ENCODE assay signal across 17 cellular contexts in the genomic region with DNA sequence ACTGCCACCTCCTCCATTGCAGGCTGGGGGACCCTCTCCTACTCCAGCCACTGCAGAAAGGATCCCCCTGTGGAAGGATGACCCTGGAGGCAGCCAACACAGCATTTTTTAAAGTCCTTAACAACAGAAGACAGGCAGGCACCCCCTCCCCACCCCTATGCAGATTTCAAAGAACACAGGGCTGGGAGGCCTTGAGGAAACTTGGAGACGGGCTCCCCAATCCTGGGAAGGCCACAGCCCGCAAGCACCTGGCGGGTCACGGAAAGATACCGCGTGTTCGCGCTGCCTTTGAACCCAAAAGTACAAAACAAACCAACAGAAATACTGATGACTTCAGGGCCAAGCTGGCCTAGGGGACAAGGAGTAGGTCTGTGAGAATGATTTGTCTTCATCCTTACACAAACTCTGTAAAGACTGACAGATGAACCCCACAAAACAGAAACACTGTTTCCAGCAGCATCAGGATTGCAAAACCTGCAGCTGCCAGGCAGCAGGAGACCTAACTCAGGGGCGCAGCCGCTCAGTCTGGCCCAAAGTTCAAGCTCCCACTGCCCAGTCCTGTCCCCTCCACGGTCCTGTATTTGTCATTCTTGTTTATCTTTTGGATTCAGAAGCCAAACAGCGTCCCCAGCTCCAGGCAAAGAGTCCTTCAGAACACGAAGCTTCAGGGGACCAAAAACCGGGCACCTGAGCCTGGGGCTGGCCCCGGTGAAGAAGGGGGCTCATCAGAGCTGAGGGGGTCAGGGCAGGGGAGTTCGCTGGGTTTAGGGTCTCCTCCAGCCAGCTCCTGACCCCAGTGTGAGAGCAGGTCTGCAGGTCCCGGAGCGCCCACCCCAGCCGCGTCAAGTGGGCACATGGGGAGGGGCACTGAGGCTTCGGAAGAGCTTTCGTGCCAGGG. TPM values are rescaled to one million over a fixed set of nuclear protein-coding genes. Genes with fewer than 3 reads are reported as not detected.
A peak's percentile ranks its signal among the peaks of the same experiment; 100 is the strongest.
DNase-seq lines count a peak whose midpoint lies in the region; ATAC-seq and TF ChIP-seq lines count a peak whose summit lies in the region.
"Had no signal": no experiment of that assay in that cellular context is flagged by ENCODE, and none has a peak within 500 bp of the region (broad histone marks: within the 10 kb centered on the region; RNA-seq: fewer than 3 reads in every experiment).

No MANE protein-coding gene starts in this region.

- peak; percentile 44 to 63 for TF ChIP-seq RAD21 in liver (IDR thresholded peaks at IDR 0.05)

- 40 to 58% methylated on average over 12 to 22 of the region's 22 CpGs for WGBS in body of pancreas, 2 donors
- 36% methylated on average over 22 of the region's 22 CpGs for WGBS in liver
- 86 to 95% (median 88%) methylated on average over 18 to 22 of the region's 22 CpGs for WGBS in spleen, 5 donors

- H3K27ac Mint-ChIP-seq in IgD-negative memory B cell: peak overlapping the region in 2 of 3 donors; percentile 28 to 31
- H3K27ac Mint-ChIP-seq: activated CD4-positive, alpha-beta T cell treated with anti-CD3 and anti-CD28 coated beads for 36 hours had no signal

- ATAC-seq in body of pancreas: peak; percentile 49
- ATAC-seq: activated CD4-positive, alpha-beta T cell treated with anti-CD3 and anti-CD28 coated beads for 36 hours had no signal

- DNase-seq in body of pancreas: peak; percentile 80 to 89 (median 88)
- peak; percentile 69 for DNase-seq in spleen
- no peak for DNase-seq in stimulated activated CD4-positive, alpha-beta T cell treated with anti-CD3 and anti-CD28 coated beads, Interleukin-2, amount 100 ng/mL, for 24 hours
- no peak for DNase-seq in DMS114 treated with DMSO at 0.1 percent for 48 hours (lab: John Stamatoyannopoulos, UW; ENCODE audit: unreplicated experiment)
- no peak for DNase-seq in midbrain (lab: John Stamatoyannopoulos, UW)
- no peak for DNase-seq in SKM-1 treated with dmso at 0.1 percent for 144 hours (lab: John Stamatoyannopoulos, UW; ENCODE audit: unreplicated experiment)
- DNase-seq: activated CD4-positive, alpha-beta T cell treated with anti-CD3 and anti-CD28 coated beads for 36 hours; activated T-cell treated with anti-CD3 and anti-CD28 coated beads, Interleukin-2, amount 50 U/mL, for 1 hour; AML-193; colonic mucosa; erythroblast; kidney glomerular epithelial cell; NCI-H2107; RPMI8226 had no signal

- no peaks in the 10 kb centered on the region for H3K36me3 ChIP-seq in body of pancreas (replicated peaks in 1 of 2; ENCODE audit: insufficient read depth in 1 of 2, low read depth in 2 of 2)
- H3K36me3 ChIP-seq in liver (ENCODE audit: control insufficient read depth in 4 of 4, insufficient read depth in 3 of 4, low read depth in 1 of 4, low read length in 3 of 4): no peaks in the 10 kb centered on the region
- no peaks in the 10 kb centered on the region for H3K36me3 ChIP-seq in spleen
- H3K36me3 ChIP-seq: colonic mucosa had no signal

- peak in 2 of 3 donors; percentile 35 to 67 for TF ChIP-seq POLR2A in body of pancreas (IDR thresholded peaks at IDR 0.05)
- no peak for TF ChIP-seq POLR2A in spleen (IDR thresholded peaks at IDR 0.05)

- intact Hi-C loops in body of pancreas (cut with DNase I): no loop called here
- intact Hi-C loops in spleen (cut with DNase I; ENCODE audit: low total_unique reads): no loop called here

- peak overlapping the region; percentile 84 to 93 (median 86) for H3K27ac ChIP-seq in body of pancreas
- peak overlapping the region; percentile 79 to 83 for H3K27ac ChIP-seq in liver (ENCODE audit: low read depth in 1 of 2, low read length in 2 of 2)
- H3K27ac ChIP-seq in spleen: peak overlapping the region in 6 of 8 donors; percentile 17 to 76 (median 62)
- H3K27ac ChIP-seq: colonic mucosa had no signal

- H3K9me3 ChIP-seq in body of pancreas (no peaks in the 10 kb centered on the region), liver (ENCODE audit: control insufficient read depth in 4 of 4, low read length in 3 of 4) (no peaks in the 10 kb centered on the region), spleen (no peaks in the 10 kb centered on the region)
- H3K9me3 ChIP-seq: colonic mucosa had no signal

- no peaks in the 10 kb centered on the region for H3K36me3 Mint-ChIP-seq in IgD-negative memory B cell

- H3K4me3 ChIP-seq in body of pancreas: no peak overlapping the region
- peak overlapping the region in 1 of 3 donors; percentile 21 for H3K4me3 ChIP-seq in liver (ENCODE audit: low read depth in 1 of 3, low read length in 3 of 3)
- H3K4me3 ChIP-seq in spleen: peak overlapping the region in 1 of 8 donors; percentile 18
- H3K4me3 ChIP-seq: colonic mucosa had no signal

- H3K4me1 Mint-ChIP-seq in IgD-negative memory B cell: peaks cover 30 to 52% (median 35%) of the 10 kb centered on the region in 3 donors
- H3K4me1 Mint-ChIP-seq: activated CD4-positive, alpha-beta T cell treated with anti-CD3 and anti-CD28 coated beads for 36 hours had no signal

- no peaks in the 10 kb centered on the region for H3K9me3 Mint-ChIP-seq in IgD-negative memory B cell
- H3K9me3 Mint-ChIP-seq: nephron had no signal

- H3K4me3 Mint-ChIP-seq in IgD-negative memory B cell: peak overlapping the region in 3 of 4 donors; percentile 23 to 88 (median 71)
- H3K4me3 Mint-ChIP-seq: activated CD4-positive, alpha-beta T cell treated with anti-CD3 and anti-CD28 coated beads for 36 hours had no signal

- H3K27me3 Mint-ChIP-seq in IgD-negative memory B cell: no peaks in the 10 kb centered on the region
- H3K27me3 Mint-ChIP-seq: activated CD4-positive, alpha-beta T cell treated with anti-CD3 and anti-CD28 coated beads for 36 hours had no signal

- peaks cover 91% of the 10 kb centered on the region for H3K4me1 ChIP-seq in body of pancreas
- H3K4me1 ChIP-seq in liver (ENCODE audit: control insufficient read depth in 4 of 4, insufficient read depth in 4 of 4, low read length in 3 of 4): peaks cover 38 to 74% (median 62%) of the 10 kb centered on the region in 4 donors
- H3K4me1 ChIP-seq in spleen: peaks cover 23 to 97% (median 47%) of the 10 kb centered on the region in 6 donors

- TF ChIP-seq CTCF in body of pancreas (IDR thresholded peaks at IDR 0.05) (no peak), liver (IDR thresholded peaks at IDR 0.05; ENCODE audit: low read depth, low read length, missing input control) (no peak), spleen (IDR thresholded peaks at IDR 0.05 in 8 of 11, conservative IDR thresholded peaks at IDR 0.05 in 3 of 11) (no peak)

- H3K27me3 ChIP-seq in body of pancreas (no peaks in the 10 kb centered on the region), liver (ENCODE audit: control insufficient read depth in 4 of 4, insufficient read depth in 4 of 4, low read length in 3 of 4) (no peaks in the 10 kb centered on the region), spleen (replicated peaks in 1 of 7) (peaks cover 0 to 13% (median 0%) of the 10 kb centered on the region in 7 donors)
- H3K27me3 ChIP-seq: colonic mucosa had no signal

- peak overlapping the region; percentile 17 to 83 for H3K9ac ChIP-seq in liver (ENCODE audit: low read depth in 1 of 2, low read length in 2 of 2)

TF ChIP-seq in liver, 16 proteins besides CTCF, POLR2A, EP300 and RAD21 (continues in another document):
- TF ChIP-seq YY1 (IDR thresholded peaks at IDR 0.05): no peak
- TF ChIP-seq SP1 (IDR thresholded peaks at IDR 0.05): peak; percentile 92
- TF ChIP-seq RXRA (IDR thresholded peaks at IDR 0.05): peak; percentile 80 to 91
- no peak for TF ChIP-seq TAF1 (conservative IDR thresholded peaks at IDR 0.05)
- peak; percentile 40 for TF ChIP-seq HNF4G (IDR thresholded peaks at IDR 0.05)
- TF ChIP-seq GABPA (IDR thresholded peaks at IDR 0.05 in 1 of 2, conservative IDR thresholded peaks at IDR 0.05 in 1 of 2): no peak
- TF ChIP-seq FOXA1 (IDR thresholded peaks at IDR 0.05): peak; percentile 56
- TF ChIP-seq, protein P1, sequence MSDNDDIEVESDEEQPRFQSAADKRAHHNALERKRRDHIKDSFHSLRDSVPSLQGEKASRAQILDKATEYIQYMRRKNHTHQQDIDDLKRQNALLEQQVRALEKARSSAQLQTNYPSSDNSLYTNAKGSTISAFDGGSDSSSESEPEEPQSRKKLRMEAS (IDR thresholded peaks at IDR 0.05): peak; percentile 73
- TF ChIP-seq EGR1 (IDR thresholded peaks at IDR 0.05; ENCODE audit: low read depth in 2 of 2): no peak
- TF ChIP-seq, protein P2, sequence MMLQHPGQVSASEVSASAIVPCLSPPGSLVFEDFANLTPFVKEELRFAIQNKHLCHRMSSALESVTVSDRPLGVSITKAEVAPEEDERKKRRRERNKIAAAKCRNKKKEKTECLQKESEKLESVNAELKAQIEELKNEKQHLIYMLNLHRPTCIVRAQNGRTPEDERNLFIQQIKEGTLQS (IDR thresholded peaks at IDR 0.05): no peak
- peak; percentile 84 to 85 for TF ChIP-seq HNF4A (conservative IDR thresholded peaks at IDR 0.05)
- TF ChIP-seq FOXA2 (IDR thresholded peaks at IDR 0.05): peak; percentile 76
- TF ChIP-seq NR2F2 (IDR thresholded peaks at IDR 0.05): no peak

RNA-seq across cellular contexts. Expression of a gene that starts 13.6 kb away (rescaled TPM):
- 28.7 TPM for polyA plus RNA-seq in IgD-negative memory B cell
- 10 to 100 TPM; 31.6 to 32.3 TPM for total RNA-seq in body of pancreas
- total RNA-seq in liver: 10 to 100 TPM; 12.6 to 26.4 TPM
- 10 to 100 TPM in 1 of 2 donors, 1 to 10 TPM in 1; 4.9 to 21.4 TPM for polyA plus RNA-seq in liver
- 10 to 100 TPM; 17.9 to 39.2 (median 31.3) TPM for total RNA-seq in spleen
- 10 to 100 TPM; 14.2 to 25.0 (median 15.0) TPM for polyA plus RNA-seq in spleen

RNA-seq across cellular contexts. Expression of a gene that starts 46.8 kb away (rescaled TPM):
- polyA plus RNA-seq in IgD-negative memory B cell (26.5 TPM), liver (1 to 10 TPM; 2.1 to 5.1 TPM), spleen (10 to 100 TPM in 1 of 3 donors, 1 to 10 TPM in 2; 6.9 to 10.2 (median 9.8) TPM)
- total RNA-seq in body of pancreas (1 to 10 TPM; 7.3 to 9.6 TPM), liver (1 to 10 TPM; 2.6 to 3.2 TPM), spleen (10 to 100 TPM in 5 of 7 donors, 1 to 10 TPM in 2; 9.5 to 13.2 (median 11.3) TPM)

Comparison
In these comparisons a context has a peak if more than half of its experiments do, and no peak if none do; other contexts are left out.
1. DNase-seq: peak in body of pancreas (4 of 4) and spleen (single experiment); none in stimulated activated CD4-positive, alpha-beta T cell treated with anti-CD3 and anti-CD28 coated beads, Interleukin-2, amount 100 ng/mL, for 24 hours (0 of 2), DMS114 treated with DMSO at 0.1 percent for 48 hours (single experiment), midbrain (single experiment) and SKM-1 treated with dmso at 0.1 percent for 144 hours (single experiment).
2. POLR2A ChIP-seq: peak in body of pancreas (2 of 3); none in spleen (0 of 3).
3. Peak in every context shown above with its lines, with median percentiles within 50 percentile points of each other: H3K27ac ChIP-seq.